In genomic region chr15:98930591-98930990, GRCh38 we compare ENCODE assay signal across 29 cellular contexts.
"Had no signal": no experiment of that assay in that cellular context is flagged by ENCODE, and none has a peak within 500 bp of the region (broad histone marks: within the 10 kb centered on the region; RNA-seq: fewer than 3 reads in every experiment).

No MANE protein-coding gene starts in this region.

- H3K27me3 ChIP-seq: ascending aorta, breast epithelium, cardiac muscle cell, colonic mucosa, esophagus squamous epithelium had no signal

- H3K4me3 ChIP-seq: ascending aorta, breast epithelium, cardiac muscle cell, colonic mucosa, esophagus squamous epithelium had no signal

- DNase-seq: activated B cell treated with CpG ODN at 0.5 μM for 24 hours; activated CD4-positive, alpha-beta T cell treated with anti-CD3 and anti-CD28 coated beads for 48 hours; activated CD4-positive, alpha-beta T cell treated with anti-CD3 and anti-CD28 coated beads, Interleukin-2, amount 50 U/mL, for 1 hour; activated CD4-positive, alpha-beta T cell treated with anti-CD3 and anti-CD28 coated beads, Interleukin-2, amount 50 U/mL, for 48 hours; activated CD8-positive, alpha-beta memory T cell treated with anti-CD3 and anti-CD28 coated beads for 24 hours; activated CD8-positive, alpha-beta T cell treated with anti-CD3 and anti-CD28 coated beads for 36 hours; activated effector memory CD4-positive, alpha-beta T cell treated with Interleukin-2 at 50 U/mL for 16 hours; activated gamma-delta T cell treated with Interleukin-2 at 50 U/mL for 16 hours; activated naive CD4-positive, alpha-beta T cell treated with Interleukin-2 at 50 U/mL for 16 hours; activated naive CD8-positive, alpha-beta T cell treated with anti-CD3 and anti-CD28 coated beads, Interleukin-2, amount 10 ng/mL, durations not matched to agents 7 days and 5 days; activated T-cell treated with anti-CD3 and anti-CD28 coated beads, Interleukin-2, amount 50 U/mL, for 4 hours; central memory CD4-positive, alpha-beta T cell; cerebellar nuclear complex; colonic mucosa; effector CD8-positive, alpha-beta T cell; esophagus squamous epithelium; head of caudate nucleus; T-cell; T1000; WERI-Rb-1 had no signal

- H3K4me3 Mint-ChIP-seq: activated B cell treated with CpG ODN at 0.5 μM for 24 hours; activated CD8-positive, alpha-beta T cell treated with anti-CD3 and anti-CD28 coated beads for 36 hours; activated naive CD4-positive, alpha-beta T cell treated with anti-CD3 and anti-CD28 coated beads, Interleukin-2, amount 50 U/mL, for 24 hours; activated naive CD8-positive, alpha-beta T cell treated with anti-CD3 and anti-CD28 coated beads, Interleukin-2, amount 10 ng/mL, durations not matched to agents 7 days and 5 days; activated T-cell treated with anti-CD3 and anti-CD28 coated beads, Interleukin-2, amount 50 U/mL, for 4 hours; activated T-helper 17 cell treated with anti-CD3 and anti-CD28 coated beads, Interleukin-2, amount 50 U/mL, for 72 hours; brain; T-cell; T-helper 1 cell treated with Interleukin-12 subunit alpha and Interleukin-12 subunit beta and Interleukin-4 antibody, amounts not matched to agents 30 μg/mL and 1 μg/mL, for 36 hours had no signal

- H3K36me3 ChIP-seq: breast epithelium, colonic mucosa had no signal

- H3K9me3 Mint-ChIP-seq: activated B cell treated with CpG ODN at 0.5 μM for 24 hours; activated CD8-positive, alpha-beta T cell treated with anti-CD3 and anti-CD28 coated beads for 36 hours; activated naive CD4-positive, alpha-beta T cell treated with anti-CD3 and anti-CD28 coated beads, Interleukin-2, amount 50 U/mL, for 24 hours; activated naive CD8-positive, alpha-beta T cell treated with anti-CD3 and anti-CD28 coated beads, Interleukin-2, amount 10 ng/mL, durations not matched to agents 7 days and 5 days; activated T-cell treated with anti-CD3 and anti-CD28 coated beads, Interleukin-2, amount 50 U/mL, for 4 hours; activated T-helper 17 cell treated with anti-CD3 and anti-CD28 coated beads, Interleukin-2, amount 50 U/mL, for 72 hours; brain; T-cell; T-helper 1 cell treated with Interleukin-12 subunit alpha and Interleukin-12 subunit beta and Interleukin-4 antibody, amounts not matched to agents 30 μg/mL and 1 μg/mL, for 36 hours had no signal

- H3K4me1 Mint-ChIP-seq: activated B cell treated with CpG ODN at 0.5 μM for 24 hours; activated naive CD4-positive, alpha-beta T cell treated with anti-CD3 and anti-CD28 coated beads, Interleukin-2, amount 50 U/mL, for 24 hours; activated naive CD8-positive, alpha-beta T cell treated with anti-CD3 and anti-CD28 coated beads, Interleukin-2, amount 10 ng/mL, durations not matched to agents 7 days and 5 days; activated T-helper 17 cell treated with anti-CD3 and anti-CD28 coated beads, Interleukin-2, amount 50 U/mL, for 72 hours had no signal

- H3K4me1 ChIP-seq: breast epithelium, colonic mucosa had no signal

- H3K27me3 Mint-ChIP-seq: activated B cell treated with CpG ODN at 0.5 μM for 24 hours; activated CD8-positive, alpha-beta T cell treated with anti-CD3 and anti-CD28 coated beads for 36 hours; activated naive CD4-positive, alpha-beta T cell treated with anti-CD3 and anti-CD28 coated beads, Interleukin-2, amount 50 U/mL, for 24 hours; activated naive CD8-positive, alpha-beta T cell treated with anti-CD3 and anti-CD28 coated beads, Interleukin-2, amount 10 ng/mL, durations not matched to agents 7 days and 5 days; activated T-helper 17 cell treated with anti-CD3 and anti-CD28 coated beads, Interleukin-2, amount 50 U/mL, for 72 hours; brain; T-cell had no signal

- ATAC-seq: activated CD4-positive, CD25-positive, alpha-beta regulatory T cell treated with anti-CD3 and anti-CD28 coated beads, Interleukin-2, amount 50 U/mL, for 24 hours; activated CD8-positive, alpha-beta T cell treated with anti-CD3 and anti-CD28 coated beads for 36 hours; activated T-cell treated with anti-CD3 and anti-CD28 coated beads, Interleukin-2, amount 50 U/mL, for 4 hours; activated T-helper 17 cell treated with anti-CD3 and anti-CD28 coated beads, Interleukin-2, amount 50 U/mL, for 72 hours; T-cell had no signal

- H3K27ac ChIP-seq: ascending aorta, breast epithelium, cardiac muscle cell, colonic mucosa, epithelial cell of prostate, esophagus squamous epithelium, WERI-Rb-1 had no signal

- H3K27ac Mint-ChIP-seq: activated B cell treated with CpG ODN at 0.5 μM for 24 hours; activated CD8-positive, alpha-beta T cell treated with anti-CD3 and anti-CD28 coated beads for 36 hours; activated naive CD4-positive, alpha-beta T cell treated with anti-CD3 and anti-CD28 coated beads, Interleukin-2, amount 50 U/mL, for 24 hours; activated naive CD8-positive, alpha-beta T cell treated with anti-CD3 and anti-CD28 coated beads, Interleukin-2, amount 10 ng/mL, durations not matched to agents 7 days and 5 days; activated T-helper 17 cell treated with anti-CD3 and anti-CD28 coated beads, Interleukin-2, amount 50 U/mL, for 72 hours; T-cell; T-helper 1 cell treated with Interleukin-12 subunit alpha and Interleukin-12 subunit beta and Interleukin-4 antibody, amounts not matched to agents 30 μg/mL and 1 μg/mL, for 36 hours had no signal
